Comparison of ENCODE assay signal across 11 cellular contexts in the genomic region with DNA sequence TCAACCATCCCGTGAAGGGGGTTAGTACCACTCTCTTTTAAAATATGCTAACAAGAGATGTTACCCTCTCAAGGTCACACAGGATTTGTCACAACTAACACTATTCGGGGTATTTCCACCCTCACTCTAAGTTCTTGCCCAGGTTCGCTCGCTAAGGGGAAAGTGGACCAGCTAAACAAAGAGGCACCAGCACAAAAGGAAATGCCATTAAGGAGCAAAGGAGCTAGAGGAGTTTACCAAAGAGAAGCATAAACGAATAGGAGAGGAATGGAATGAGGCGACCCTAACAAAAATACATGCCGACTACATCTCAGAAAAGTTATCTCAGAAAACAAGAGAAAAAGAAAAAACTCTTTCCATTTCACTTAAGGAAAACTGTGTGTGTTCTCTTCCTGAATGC.
"Had no signal": no experiment of that assay in that cellular context is flagged by ENCODE, and none has a peak within 500 bp of the region (broad histone marks: within the 10 kb centered on the region; RNA-seq: fewer than 3 reads in every experiment).

No MANE protein-coding gene starts in this region.

- H3K27ac ChIP-seq: esophagus squamous epithelium had no signal

- H3K4me3 ChIP-seq: esophagus squamous epithelium had no signal

- H3K27me3 ChIP-seq: esophagus squamous epithelium had no signal

- FAIRE-seq: colon, endometrium, TTC549 had no signal

- ATAC-seq: activated CD4-positive, CD25-positive, alpha-beta regulatory T cell treated with anti-CD3 and anti-CD28 coated beads, Interleukin-2, amount 50 U/mL, for 24 hours; left ventricle myocardium superior; stimulated activated effector memory CD8-positive, alpha-beta T cell treated with anti-CD3 and anti-CD28 coated beads, Interleukin-12 subunit alpha, Interleukin-12 subunit beta, amount 100 ng/mL, for 72 hours had no signal

- DNase-seq: activated naive CD4-positive, alpha-beta T cell; esophagus squamous epithelium; hypothalamus; left ventricle myocardium superior; nephron progenitor cell; SW 1271 had no signal

- H3K9me3 ChIP-seq: esophagus squamous epithelium had no signal
